10 cellular contexts compared by ENCODE assay signal in the genomic region with DNA sequence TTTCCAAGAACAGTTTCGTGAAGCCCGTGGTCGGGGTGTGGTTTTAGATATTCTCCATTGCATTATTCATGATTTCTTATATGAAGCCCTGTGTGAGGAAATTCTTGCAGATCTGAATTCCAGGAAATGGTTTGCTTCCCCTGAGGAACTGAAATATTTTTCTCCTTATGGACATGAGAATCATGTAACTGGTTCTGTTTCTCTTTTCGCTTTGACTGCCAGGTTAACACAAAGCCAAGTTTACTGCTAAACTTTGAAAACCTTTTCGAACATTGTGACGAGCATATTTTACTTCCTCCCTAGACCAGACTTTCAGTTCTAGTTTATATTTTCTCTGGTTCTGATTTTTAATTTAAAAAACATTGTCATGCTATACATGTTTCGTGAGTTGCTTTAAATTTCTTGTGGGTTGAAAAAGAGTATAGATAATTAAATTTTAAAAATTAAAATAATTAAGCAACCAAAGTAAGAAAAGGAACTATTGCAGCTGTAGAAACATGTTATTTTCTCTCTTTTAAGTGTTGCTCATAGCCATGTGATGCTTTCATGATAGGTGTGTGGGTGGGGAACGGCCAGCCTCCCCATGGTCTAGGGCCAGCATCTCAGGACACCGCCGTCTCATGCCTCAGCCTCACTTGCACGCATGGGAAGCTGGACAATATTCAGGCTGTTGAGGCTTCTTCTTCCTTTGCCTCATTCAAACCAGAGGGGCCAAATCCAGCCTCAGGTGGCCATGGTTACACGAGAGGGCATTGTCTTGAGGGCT.
DNase-seq lines count a peak whose midpoint lies in the region; ATAC-seq and TF ChIP-seq lines count a peak whose summit lies in the region.
"Had no signal": no experiment of that assay in that cellular context is flagged by ENCODE, and none has a peak within 500 bp of the region (broad histone marks: within the 10 kb centered on the region; RNA-seq: fewer than 3 reads in every experiment).

No MANE protein-coding gene starts in this region.

- POLR2A ChIA-PET in A673 (lab: Charles Lee; ENCODE audit: low non-redundant PET), result no interaction called here

- peaks cover 3% of the 10 kb centered on the region for H3K4me1 ChIP-seq in A673 (ENCODE audit: insufficient read depth, low read length, poor library complexity, severe bottlenecking)

- H3K4me3 ChIP-seq in A673 (ENCODE audit: low read depth, low read length, poor library complexity, severe bottlenecking), result no peak overlapping the region
- H3K4me3 ChIP-seq: GM23248 had no signal

- no peaks in the 10 kb centered on the region for H3K36me3 ChIP-seq in A673 (ENCODE audit: insufficient read depth, low read length, poor library complexity, severe bottlenecking)

- BruUV-seq in A673 (replicated peaks; lab: Mats Ljungman, UMichigan), result no TSS peak

- no peaks in the 10 kb centered on the region for H3K27me3 ChIP-seq in A673 (replicated peaks; ENCODE audit: insufficient read depth, low read depth, low read length, poor library complexity)

- DNase-seq in Ammon's horn (ENCODE audit: low spot score) (peak; percentile 57), astrocyte of the hippocampus (ENCODE audit: low read depth, low spot score) (peak; percentile 57), middle frontal gyrus (ENCODE audit: extremely low spot score, low spot score) (no peak), ACHN (no peak), caudate nucleus (lab: John Stamatoyannopoulos, UW) (no peak), A673 (ENCODE audit: low spot score) (no peak)
- DNase-seq: GM23248 had no signal

- CTCF ChIA-PET in A673 (lab: Charles Lee), result no interaction called here

- intact Hi-C loops in A673 (cut with micrococcal nuclease; ENCODE audit: unreplicated experiment), result no loop called here

- no peak for TF ChIP-seq CTCF in A673 (conservative IDR thresholded peaks at IDR 0.05; ENCODE audit: low read depth, low read length)

- in situ Hi-C loops in ACHN (cut with HindIII; ENCODE audit: low pct_ligation_motif_present, low pct_unique_long_range_greater_than_20kb, low sequenced_read_pairs), result no loop called here

- H3K9me3 ChIP-seq in A673 (ENCODE audit: low read depth, low read length, poor library complexity, severe bottlenecking), result no peaks in the 10 kb centered on the region

- ATAC-seq in GM19372 (IDR thresholded peaks at IDR 0.05; ENCODE audit: low read depth, unreplicated experiment) (peak; percentile 91), HG03066 (IDR thresholded peaks at IDR 0.05; ENCODE audit: low read depth, unreplicated experiment) (peak; percentile 87)
- ATAC-seq: right cardiac atrium had no signal

- H3K27ac ChIP-seq in caudate nucleus (ENCODE audit: low read depth, low read length) (no peak overlapping the region), A673 (ENCODE audit: low read depth, low read length, poor library complexity, severe bottlenecking) (no peak overlapping the region)
- H3K27ac ChIP-seq: GM23248 had no signal

Comparison
In these comparisons a context has a peak if more than half of its experiments do, and no peak if none do; other contexts are left out.
1. DNase-seq: peak in Ammon's horn (single experiment) and astrocyte of the hippocampus (single experiment); none in middle frontal gyrus (single experiment), ACHN (single experiment), caudate nucleus (0 of 61) and A673 (single experiment).